In genomic region chr2:62195421-62196277, GRCh38 we compare ENCODE assay signal across 8 cellular contexts. TPM values are rescaled to one million over a fixed set of nuclear protein-coding genes. Genes with fewer than 3 reads are reported as not detected.
DNase-seq lines count a peak whose midpoint lies in the region; ATAC-seq and TF ChIP-seq lines count a peak whose summit lies in the region.

B3GNT2 (plus strand) TSS chr2:62196115; CDS start chr2:62222221, 26,106 bp downstream.

- ATAC-seq in GM21381 (IDR thresholded peaks at IDR 0.05; ENCODE audit: unreplicated experiment) (peak; percentile 48), SK-N-SH treated with all-trans-retinoic acid at 6 μM for 48 hours (peak; percentile 74)

- DNase-seq in DMS114 treated with DMSO at 0.1 percent for 48 hours (lab: John Stamatoyannopoulos, UW; ENCODE audit: unreplicated experiment), result peak; percentile 19
- DNase-seq in HuH-7 (ENCODE audit: low spot score), result peak; percentile 84
- DNase-seq in activated naive CD4-positive, alpha-beta T cell treated with anti-CD3 and anti-CD28 coated beads, Interleukin-2, amount 50 U/mL, for 16 hours, result peak; percentile 83
- DNase-seq in globus pallidus (ENCODE audit: low spot score), result peak; percentile 82
- DNase-seq in occipital lobe (lab: John Stamatoyannopoulos, UW), result peak; percentile 76
- peak; percentile 70 for DNase-seq in superior temporal gyrus (ENCODE audit: extremely low spot score)

TF ChIP-seq in SK-N-SH treated with all-trans-retinoic acid at 6 μM for 48 hours, 23 proteins besides CTCF, POLR2A, EP300 and RAD21:
- TF ChIP-seq OSR1 (CRISPR knock-in tag; IDR thresholded peaks at IDR 0.05) (no peak), PPARA (CRISPR knock-in tag; IDR thresholded peaks at IDR 0.05; ENCODE audit: borderline replicate concordance) (no peak), POU6F1 (CRISPR knock-in tag; IDR thresholded peaks at IDR 0.05; ENCODE audit: borderline replicate concordance, low read depth) (no peak), TOX (CRISPR knock-in tag; IDR thresholded peaks at IDR 0.05; ENCODE audit: borderline replicate concordance) (no peak), ESRRG (CRISPR knock-in tag; IDR thresholded peaks at IDR 0.05) (no peak), SNAI2 (CRISPR knock-in tag; IDR thresholded peaks at IDR 0.05) (no peak), BACH2 (CRISPR knock-in tag; IDR thresholded peaks at IDR 0.05; ENCODE audit: borderline replicate concordance) (no peak), ZFP30 (CRISPR knock-in tag; IDR thresholded peaks at IDR 0.05) (no peak), RARB (CRISPR knock-in tag; IDR thresholded peaks at IDR 0.05) (no peak), ZNF8 (CRISPR knock-in tag; IDR thresholded peaks at IDR 0.05) (no peak), TSHZ2 (CRISPR knock-in tag; IDR thresholded peaks at IDR 0.05) (no peak), CSDC2 (CRISPR knock-in tag; IDR thresholded peaks at IDR 0.05) (no peak), ZNF70 (CRISPR knock-in tag; IDR thresholded peaks at IDR 0.05) (no peak), ARNTL (CRISPR knock-in tag; IDR thresholded peaks at IDR 0.05; ENCODE audit: borderline replicate concordance, low read depth) (no peak), ISL1 (CRISPR knock-in tag; IDR thresholded peaks at IDR 0.05) (no peak), ZC3H10 (CRISPR knock-in tag; IDR thresholded peaks at IDR 0.05) (no peak), CREB5 (CRISPR knock-in tag; IDR thresholded peaks at IDR 0.05; ENCODE audit: low read depth) (no peak)
- TF ChIP-seq, protein P1, sequence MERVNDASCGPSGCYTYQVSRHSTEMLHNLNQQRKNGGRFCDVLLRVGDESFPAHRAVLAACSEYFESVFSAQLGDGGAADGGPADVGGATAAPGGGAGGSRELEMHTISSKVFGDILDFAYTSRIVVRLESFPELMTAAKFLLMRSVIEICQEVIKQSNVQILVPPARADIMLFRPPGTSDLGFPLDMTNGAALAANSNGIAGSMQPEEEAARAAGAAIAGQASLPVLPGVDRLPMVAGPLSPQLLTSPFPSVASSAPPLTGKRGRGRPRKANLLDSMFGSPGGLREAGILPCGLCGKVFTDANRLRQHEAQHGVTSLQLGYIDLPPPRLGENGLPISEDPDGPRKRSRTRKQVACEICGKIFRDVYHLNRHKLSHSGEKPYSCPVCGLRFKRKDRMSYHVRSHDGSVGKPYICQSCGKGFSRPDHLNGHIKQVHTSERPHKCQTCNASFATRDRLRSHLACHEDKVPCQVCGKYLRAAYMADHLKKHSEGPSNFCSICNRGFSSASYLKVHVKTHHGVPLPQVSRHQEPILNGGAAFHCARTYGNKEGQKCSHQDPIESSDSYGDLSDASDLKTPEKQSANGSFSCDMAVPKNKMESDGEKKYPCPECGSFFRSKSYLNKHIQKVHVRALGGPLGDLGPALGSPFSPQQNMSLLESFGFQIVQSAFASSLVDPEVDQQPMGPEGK (CRISPR knock-in tag; IDR thresholded peaks at IDR 0.05; ENCODE audit: borderline replicate concordance), result no peak
- TF ChIP-seq, protein P2, sequence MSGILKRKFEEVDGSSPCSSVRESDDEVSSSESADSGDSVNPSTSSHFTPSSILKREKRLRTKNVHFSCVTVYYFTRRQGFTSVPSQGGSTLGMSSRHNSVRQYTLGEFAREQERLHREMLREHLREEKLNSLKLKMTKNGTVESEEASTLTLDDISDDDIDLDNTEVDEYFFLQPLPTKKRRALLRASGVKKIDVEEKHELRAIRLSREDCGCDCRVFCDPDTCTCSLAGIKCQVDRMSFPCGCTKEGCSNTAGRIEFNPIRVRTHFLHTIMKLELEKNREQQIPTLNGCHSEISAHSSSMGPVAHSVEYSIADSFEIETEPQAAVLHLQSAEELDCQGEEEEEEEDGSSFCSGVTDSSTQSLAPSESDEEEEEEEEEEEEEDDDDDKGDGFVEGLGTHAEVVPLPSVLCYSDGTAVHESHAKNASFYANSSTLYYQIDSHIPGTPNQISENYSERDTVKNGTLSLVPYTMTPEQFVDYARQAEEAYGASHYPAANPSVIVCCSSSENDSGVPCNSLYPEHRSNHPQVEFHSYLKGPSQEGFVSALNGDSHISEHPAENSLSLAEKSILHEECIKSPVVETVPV (CRISPR knock-in tag; IDR thresholded peaks at IDR 0.05), result no peak

RNA-seq across cellular contexts. Expression of gene B3GNT2, which starts in this region (rescaled TPM):
- 48.8 TPM for total RNA-seq in occipital lobe

Comparison
In these comparisons a context has a peak if more than half of its experiments do, and no peak if none do; other contexts are left out.
1. Peak in every context shown above with its lines: DNase-seq and ATAC-seq.
2. DNase-seq: peak in every context shown above with its lines; median percentile 84 in HuH-7; 83 in activated naive CD4-positive, alpha-beta T cell treated with anti-CD3 and anti-CD28 coated beads, Interleukin-2, amount 50 U/mL, for 16 hours; 82 in globus pallidus; 76 in occipital lobe; 70 in superior temporal gyrus; 19 in DMS114 treated with DMSO at 0.1 percent for 48 hours.